ENCODE assay signal across 8 cellular contexts in genomic region chr17:44947461-44948314, GRCh38. TPM values are rescaled to one million over a fixed set of nuclear protein-coding genes. Genes with fewer than 3 reads are reported as not detected.
A peak's percentile ranks its signal among the peaks of the same experiment; 100 is the strongest.
DNase-seq lines count a peak whose midpoint lies in the region; ATAC-seq, FAIRE-seq and TF ChIP-seq lines count a peak whose summit lies in the region.

Gene KIF18B (minus strand): TSS chr17:44947773. CDS start chr17:44936344, 11,429 bp downstream.

- H3K27ac ChIP-seq in kidney (ENCODE audit: low read depth in 2 of 2, low read length in 2 of 2) = no peak within 1 kb of the TSS

- peaks cover 3 to 8% of the 10 kb centered on the region in 2 donors for H3K4me1 ChIP-seq in kidney (ENCODE audit: control insufficient read depth in 1 of 2, insufficient read depth in 1 of 2, low read depth in 1 of 2, low read length in 2 of 2)

- H3K9ac ChIP-seq in kidney (ENCODE audit: low read length in 2 of 2) = peak within 1 kb of the TSS; percentile 7 to 68

- H3K4me3 ChIP-seq in kidney (ENCODE audit: low read length in 2 of 2) = peak within 1 kb of the TSS; percentile 75

- no peak for TF ChIP-seq CTCF in kidney (IDR thresholded peaks at IDR 0.05; ENCODE audit: borderline replicate concordance, extremely low read depth, insufficient read depth)

- no peaks in the 10 kb centered on the region for H3K9me3 ChIP-seq in kidney (ENCODE audit: control insufficient read depth in 1 of 2, low read length in 2 of 2)

- intact Hi-C loops in kidney (cut with DNase I) = no loop called here

- H3K36me3 ChIP-seq in kidney (ENCODE audit: control insufficient read depth in 1 of 2, insufficient read depth in 2 of 2, low read length in 2 of 2) = no peaks in the 10 kb centered on the region

- no peak for FAIRE-seq in kidney (lab: Jason Lieb, UNC)

- DNase-seq in Ammon's horn (ENCODE audit: low spot score) = peak; percentile 96
- DNase-seq in NCI-H510A (lab: John Stamatoyannopoulos, UW) = peak; percentile 95
- DNase-seq in activated CD4-positive, CD25-positive, alpha-beta regulatory T cell treated with anti-CD3 and anti-CD28 coated beads, Interleukin-2, amount 50 U/mL, for 72 hours = peak; percentile 88
- peak; percentile 22 to 51 for DNase-seq in cerebellar nuclear complex (lab: John Stamatoyannopoulos, UW)
- peak; percentile 94 for DNase-seq in kidney
- DNase-seq in stimulated activated CD4-positive, alpha-beta T cell treated with anti-CD3 and anti-CD28 coated beads, Interleukin-15, amount 100 ng/mL, for 24 hours = peak; percentile 96

- peak; percentile 88 for ATAC-seq in GM19043 (IDR thresholded peaks at IDR 0.05; ENCODE audit: low read depth, unreplicated experiment)
- ATAC-seq in HG03378 (IDR thresholded peaks at IDR 0.05; ENCODE audit: unreplicated experiment) = peak; percentile 78

RNA-seq across cellular contexts. Expression of gene KIF18B, which starts in this region (rescaled TPM):
- 0.44 TPM for total RNA-seq in kidney
- not detected for polyA plus RNA-seq in kidney (ENCODE audit: insufficient read depth, low read depth, low replicate concordance)

Comparison
In these comparisons a context has a peak if more than half of its experiments do, and no peak if none do; other contexts are left out.
1. Peak in DNase-seq, H3K4me3 ChIP-seq and H3K9ac ChIP-seq in kidney; RNA of the gene not detected or under 1 TPM.
2. DNase-seq: peak in every context shown above with its lines; median percentile 96 in Ammon's horn; 96 in stimulated activated CD4-positive, alpha-beta T cell treated with anti-CD3 and anti-CD28 coated beads, Interleukin-15, amount 100 ng/mL, for 24 hours; 95 in NCI-H510A; 94 in kidney; 88 in activated CD4-positive, CD25-positive, alpha-beta regulatory T cell treated with anti-CD3 and anti-CD28 coated beads, Interleukin-2, amount 50 U/mL, for 72 hours; 36 in cerebellar nuclear complex.